Comparison of ENCODE assay signal across 18 cellular contexts in the genomic region with DNA sequence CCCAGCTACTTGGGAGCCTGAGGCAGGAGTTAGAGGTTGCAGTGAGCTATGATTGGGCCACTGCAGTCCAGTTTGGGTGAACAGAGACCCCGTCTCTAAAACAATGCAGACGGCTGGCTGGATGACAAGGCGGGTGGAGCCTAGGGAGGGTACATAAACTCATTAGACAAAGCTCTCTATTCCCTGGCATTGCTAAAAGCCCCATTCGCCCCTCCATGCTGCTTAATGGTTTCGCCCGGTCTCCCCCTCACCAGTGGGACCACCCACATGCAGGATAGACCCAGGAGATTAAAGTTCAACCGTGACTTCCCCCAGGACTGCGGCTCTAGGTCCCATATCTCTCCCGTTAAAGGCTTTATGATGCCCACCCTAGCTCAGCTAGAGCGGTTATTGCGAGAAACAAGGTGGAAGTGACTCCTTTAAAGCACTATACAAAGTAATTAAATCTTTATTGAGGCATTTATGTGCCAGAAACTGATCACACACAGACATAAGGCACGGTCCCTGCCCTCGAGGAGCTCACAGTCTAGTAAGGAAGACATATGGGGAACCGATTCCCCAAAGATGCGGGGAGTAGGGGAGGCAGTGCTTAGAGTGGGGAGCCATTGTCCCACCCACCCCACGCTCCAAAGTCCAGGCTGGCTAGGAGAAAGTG. TPM values are rescaled to one million over a fixed set of nuclear protein-coding genes. Genes with fewer than 3 reads are reported as not detected.
DNase-seq lines count a peak whose midpoint lies in the region; ATAC-seq and TF ChIP-seq lines count a peak whose summit lies in the region.
"Had no signal": no experiment of that assay in that cellular context is flagged by ENCODE, and none has a peak within 500 bp of the region (broad histone marks: within the 10 kb centered on the region; RNA-seq: fewer than 3 reads in every experiment).

No MANE protein-coding gene starts in this region.

- peak overlapping the region; percentile 30 for H3K4me3 Mint-ChIP-seq in activated naive CD4-positive, alpha-beta T cell treated with anti-CD3 and anti-CD28 coated beads, Interleukin-2, amount 50 U/mL, for 24 hours
- H3K4me3 Mint-ChIP-seq in activated naive CD4-positive, alpha-beta T cell treated with anti-CD3 and anti-CD28 coated beads for 36 hours = no peak overlapping the region
- no peak overlapping the region for H3K4me3 Mint-ChIP-seq in T-helper 17 cell
- H3K4me3 Mint-ChIP-seq in memory B cell = no peak overlapping the region
- H3K4me3 Mint-ChIP-seq in type B pancreatic cell = peak overlapping the region; percentile 41
- no peak overlapping the region for H3K4me3 Mint-ChIP-seq in activated T-cell treated with anti-CD3 and anti-CD28 coated beads, Interleukin-2, amount 50 U/mL, for 72 hours

- no peaks in the 10 kb centered on the region for H3K27me3 Mint-ChIP-seq in activated naive CD4-positive, alpha-beta T cell treated with anti-CD3 and anti-CD28 coated beads, Interleukin-2, amount 50 U/mL, for 24 hours
- H3K27me3 Mint-ChIP-seq in activated naive CD4-positive, alpha-beta T cell treated with anti-CD3 and anti-CD28 coated beads for 36 hours (ENCODE audit: low read depth) = no peaks in the 10 kb centered on the region
- H3K27me3 Mint-ChIP-seq in T-helper 17 cell (no peaks in the 10 kb centered on the region), memory B cell (peaks cover 1% of the 10 kb centered on the region), type B pancreatic cell (peaks cover 6% of the 10 kb centered on the region)
- H3K27me3 Mint-ChIP-seq in activated T-cell treated with anti-CD3 and anti-CD28 coated beads, Interleukin-2, amount 50 U/mL, for 72 hours (ENCODE audit: low read depth) = no peaks in the 10 kb centered on the region

- H3K9me3 ChIP-seq in T-helper 17 cell (ENCODE audit: control insufficient read depth, low read length, poor library complexity, severe bottlenecking) = no peaks in the 10 kb centered on the region
- H3K9me3 ChIP-seq: BE2C had no signal

- peaks cover 6% of the 10 kb centered on the region for H3K36me3 Mint-ChIP-seq in activated naive CD4-positive, alpha-beta T cell treated with anti-CD3 and anti-CD28 coated beads, Interleukin-2, amount 50 U/mL, for 24 hours
- H3K36me3 Mint-ChIP-seq in activated naive CD4-positive, alpha-beta T cell treated with anti-CD3 and anti-CD28 coated beads for 36 hours (ENCODE audit: low read depth) = no peaks in the 10 kb centered on the region
- H3K36me3 Mint-ChIP-seq in T-helper 17 cell (ENCODE audit: low read depth) = no peaks in the 10 kb centered on the region
- H3K36me3 Mint-ChIP-seq in memory B cell = no peaks in the 10 kb centered on the region
- H3K36me3 Mint-ChIP-seq in type B pancreatic cell = no peaks in the 10 kb centered on the region
- no peaks in the 10 kb centered on the region for H3K36me3 Mint-ChIP-seq in activated T-cell treated with anti-CD3 and anti-CD28 coated beads, Interleukin-2, amount 50 U/mL, for 72 hours (ENCODE audit: insufficient read depth in 2 of 2)

- peaks cover 47% of the 10 kb centered on the region for H3K4me1 Mint-ChIP-seq in activated naive CD4-positive, alpha-beta T cell treated with anti-CD3 and anti-CD28 coated beads, Interleukin-2, amount 50 U/mL, for 24 hours
- peaks cover 24% of the 10 kb centered on the region for H3K4me1 Mint-ChIP-seq in activated naive CD4-positive, alpha-beta T cell treated with anti-CD3 and anti-CD28 coated beads for 36 hours (ENCODE audit: low read depth)
- H3K4me1 Mint-ChIP-seq in T-helper 17 cell = peaks cover 23% of the 10 kb centered on the region
- peaks cover 14% of the 10 kb centered on the region for H3K4me1 Mint-ChIP-seq in memory B cell
- H3K4me1 Mint-ChIP-seq in type B pancreatic cell (ENCODE audit: unreplicated experiment) = peaks cover 16% of the 10 kb centered on the region
- peaks cover 41% of the 10 kb centered on the region for H3K4me1 Mint-ChIP-seq in activated T-cell treated with anti-CD3 and anti-CD28 coated beads, Interleukin-2, amount 50 U/mL, for 72 hours (ENCODE audit: low read depth)

- no peak for ATAC-seq in T-helper 17 cell
- no peak for ATAC-seq in memory B cell (ENCODE audit: low read depth)
- no peak for ATAC-seq in activated T-cell treated with anti-CD3 and anti-CD28 coated beads, Interleukin-2, amount 50 U/mL, for 72 hours (replicated peaks in 1 of 2)

- intact Hi-C loops in activated naive CD4-positive, alpha-beta T cell treated with anti-CD3 and anti-CD28 coated beads for 36 hours (cut with micrococcal nuclease) = loop anchor here (10.0 kb wide), 1 partner anchor 324 kb away; a partner anchor contains a TSS

- CTCF ChIA-PET in activated naive CD4-positive, alpha-beta T cell treated with anti-CD3 and anti-CD28 coated beads for 36 hours (lab: Charles Lee) = interaction anchor here (0.6 to 2.4 kb wide), 6 partner anchors 12 to 64 kb away, joined by 3 to 11 read pairs (median 4); no protein-coding TSS in a partner anchor

- peak overlapping the region; percentile 24 for H3K27ac Mint-ChIP-seq in activated naive CD4-positive, alpha-beta T cell treated with anti-CD3 and anti-CD28 coated beads, Interleukin-2, amount 50 U/mL, for 24 hours
- H3K27ac Mint-ChIP-seq in activated naive CD4-positive, alpha-beta T cell treated with anti-CD3 and anti-CD28 coated beads for 36 hours = no peak overlapping the region
- H3K27ac Mint-ChIP-seq in T-helper 17 cell = peak overlapping the region; percentile 21
- H3K27ac Mint-ChIP-seq in memory B cell = peak overlapping the region; percentile 7
- peak overlapping the region; percentile 21 for H3K27ac Mint-ChIP-seq in type B pancreatic cell
- H3K27ac Mint-ChIP-seq in activated T-cell treated with anti-CD3 and anti-CD28 coated beads, Interleukin-2, amount 50 U/mL, for 72 hours = no peak overlapping the region

- no peak for TF ChIP-seq CTCF in type B pancreatic cell (conservative IDR thresholded peaks at IDR 0.05)

- no peaks in the 10 kb centered on the region for H3K9me3 Mint-ChIP-seq in activated naive CD4-positive, alpha-beta T cell treated with anti-CD3 and anti-CD28 coated beads, Interleukin-2, amount 50 U/mL, for 24 hours
- H3K9me3 Mint-ChIP-seq in activated naive CD4-positive, alpha-beta T cell treated with anti-CD3 and anti-CD28 coated beads for 36 hours = no peaks in the 10 kb centered on the region
- H3K9me3 Mint-ChIP-seq in memory B cell (no peaks in the 10 kb centered on the region), type B pancreatic cell (no peaks in the 10 kb centered on the region)
- no peaks in the 10 kb centered on the region for H3K9me3 Mint-ChIP-seq in activated T-cell treated with anti-CD3 and anti-CD28 coated beads, Interleukin-2, amount 50 U/mL, for 72 hours

- DNase-seq in activated naive CD4-positive, alpha-beta T cell treated with anti-CD3 and anti-CD28 coated beads for 36 hours = no peak
- DNase-seq in T-helper 17 cell (no peak), memory B cell (ENCODE audit: low spot score in 2 of 2) (no peak), type B pancreatic cell (ENCODE audit: extremely low spot score, unreplicated experiment) (no peak), pons (ENCODE audit: low spot score) (no peak), SHP77 treated with DMSO at 0.1 percent for 48 hours (lab: John Stamatoyannopoulos, UW) (no peak)
- no peak for DNase-seq in activated T-cell treated with anti-CD3 and anti-CD28 coated beads, Interleukin-2, amount 50 U/mL, for 72 hours
- DNase-seq: BE2C, DND-41, GOT3, KG1, NCI-H1436, NCI-H2029 treated with DMSO at 0.1 percent for 48 hours, NCI-H2171 treated with DMSO at 0.1 percent for 48 hours, NCI-H446 treated with DMSO at 0.1 percent for 48 hours, NCI-H748 treated with DMSO at 0.1 percent for 48 hours, PC-9 had no signal

RNA-seq across cellular contexts. Expression of a gene that starts 4.9 kb away (rescaled TPM):
- total RNA-seq in activated naive CD4-positive, alpha-beta T cell treated with anti-CD3 and anti-CD28 coated beads for 36 hours = 1 to 10 TPM; 1.5 to 1.6 TPM
- total RNA-seq in T-helper 17 cell (1 to 10 TPM; 5.1 to 7.4 TPM), type B pancreatic cell (ENCODE audit: low replicate concordance) (13.3 and 66.4 TPM in 2 replicates)
- 1 to 10 TPM; 3.1 to 4.1 TPM for total RNA-seq in activated T-cell treated with anti-CD3 and anti-CD28 coated beads, Interleukin-2, amount 50 U/mL, for 72 hours

RNA-seq across cellular contexts. Expression of a gene that starts 44.1 kb away (rescaled TPM):
- 10 to 100 TPM; 12.9 to 14.9 TPM for total RNA-seq in activated naive CD4-positive, alpha-beta T cell treated with anti-CD3 and anti-CD28 coated beads for 36 hours
- 10 to 100 TPM; 24.2 to 40.5 TPM for total RNA-seq in T-helper 17 cell
- 37.9 and 114 TPM in 2 replicates for total RNA-seq in type B pancreatic cell (ENCODE audit: low replicate concordance)
- 10 to 100 TPM; 22.4 to 26.1 TPM for total RNA-seq in activated T-cell treated with anti-CD3 and anti-CD28 coated beads, Interleukin-2, amount 50 U/mL, for 72 hours

RNA-seq across cellular contexts. Expression of a gene that starts 45.8 kb away (rescaled TPM):
- not detected for total RNA-seq in activated naive CD4-positive, alpha-beta T cell treated with anti-CD3 and anti-CD28 coated beads for 36 hours
- total RNA-seq in T-helper 17 cell = not detected
- total RNA-seq in type B pancreatic cell (ENCODE audit: low replicate concordance) = not detected in 2 replicates
- not detected for total RNA-seq in activated T-cell treated with anti-CD3 and anti-CD28 coated beads, Interleukin-2, amount 50 U/mL, for 72 hours
- total RNA-seq: PC-9 had no signal

Comparison
In these comparisons a context has a peak if more than half of its experiments do, and no peak if none do; other contexts are left out.
1. H3K27ac Mint-ChIP-seq: peak in activated naive CD4-positive, alpha-beta T cell treated with anti-CD3 and anti-CD28 coated beads, Interleukin-2, amount 50 U/mL, for 24 hours (single experiment), T-helper 17 cell (single experiment), memory B cell (single experiment) and type B pancreatic cell (single experiment); none in activated naive CD4-positive, alpha-beta T cell treated with anti-CD3 and anti-CD28 coated beads for 36 hours (single experiment) and activated T-cell treated with anti-CD3 and anti-CD28 coated beads, Interleukin-2, amount 50 U/mL, for 72 hours (single experiment).
2. H3K4me3 Mint-ChIP-seq: peak in activated naive CD4-positive, alpha-beta T cell treated with anti-CD3 and anti-CD28 coated beads, Interleukin-2, amount 50 U/mL, for 24 hours (single experiment) and type B pancreatic cell (single experiment); none in activated naive CD4-positive, alpha-beta T cell treated with anti-CD3 and anti-CD28 coated beads for 36 hours (single experiment), T-helper 17 cell (single experiment), memory B cell (single experiment) and activated T-cell treated with anti-CD3 and anti-CD28 coated beads, Interleukin-2, amount 50 U/mL, for 72 hours (0 of 2).